In genomic region chrX:20266810-20267598, GRCh38 we compare ENCODE assay signal across 8 cellular contexts. TPM values are rescaled to one million over a fixed set of nuclear protein-coding genes. Genes with fewer than 3 reads are reported as not detected.
DNase-seq lines count a peak whose midpoint lies in the region; ATAC-seq and TF ChIP-seq lines count a peak whose summit lies in the region.

TSS of gene RPS6KA3 (minus strand) at chrX:20266909. CDS start at chrX:20266632, 277 bp downstream.

- no peaks in the 10 kb centered on the region for H3K27me3 Mint-ChIP-seq in activated CD8-positive, alpha-beta memory T cell treated with anti-CD3 and anti-CD28 coated beads, Interleukin-2, amount 10 ng/mL, durations not matched to agents 7 days and 5 days

- H3K9ac ChIP-seq in endocrine pancreas (ENCODE audit: control insufficient read depth, insufficient read depth, low read length): peak within 1 kb of the TSS; percentile 95

- peaks cover 1% of the 10 kb centered on the region for H3K36me3 Mint-ChIP-seq in activated CD8-positive, alpha-beta memory T cell treated with anti-CD3 and anti-CD28 coated beads, Interleukin-2, amount 10 ng/mL, durations not matched to agents 7 days and 5 days

- peak; percentile 60 for DNase-seq in COLO829 (ENCODE audit: low spot score)
- DNase-seq in GM20000 (ENCODE audit: low spot score): peak; percentile 90
- peak; percentile 67 for DNase-seq in HT1080 (ENCODE audit: low read depth)
- DNase-seq in NOMO-1 treated with dmso at 0.1 percent for 144 hours (lab: John Stamatoyannopoulos, UW; ENCODE audit: unreplicated experiment): peak; percentile 70
- peak; percentile 94 for DNase-seq in activated CD8-positive, alpha-beta memory T cell treated with anti-CD3 and anti-CD28 coated beads, Interleukin-2, amount 10 ng/mL, durations not matched to agents 7 days and 5 days
- peak; percentile 97 for DNase-seq in mesenteric fat pad (ENCODE audit: low spot score)
- peak; percentile 75 for DNase-seq in stimulated activated CD8-positive, alpha-beta memory T cell treated with anti-CD3 and anti-CD28 coated beads, Interleukin-15, amount 100 ng/mL, for 1 hour (ENCODE audit: low read depth)

- no peak for TF ChIP-seq CTCF in GM20000 (IDR thresholded peaks at IDR 0.05; ENCODE audit: extremely low read depth, missing control alignments)

- peak within 1 kb of the TSS; percentile 82 for H3K4me3 ChIP-seq in endocrine pancreas (ENCODE audit: control insufficient read depth, insufficient read depth, low read length)

- CTCF ChIA-PET in activated CD8-positive, alpha-beta memory T cell treated with anti-CD3 and anti-CD28 coated beads, Interleukin-2, amount 10 ng/mL, durations not matched to agents 7 days and 5 days (lab: Charles Lee): no interaction called here

- no peaks in the 10 kb centered on the region for H3K36me3 ChIP-seq in endocrine pancreas (ENCODE audit: control insufficient read depth, insufficient read depth, low read length)

- H3K4me3 Mint-ChIP-seq in activated CD8-positive, alpha-beta memory T cell treated with anti-CD3 and anti-CD28 coated beads, Interleukin-2, amount 10 ng/mL, durations not matched to agents 7 days and 5 days: peak within 1 kb of the TSS; percentile 93

- H3K9me3 ChIP-seq in endocrine pancreas (ENCODE audit: control insufficient read depth, low read length): no peaks in the 10 kb centered on the region

- peak; percentile 86 for ATAC-seq in activated CD8-positive, alpha-beta memory T cell treated with anti-CD3 and anti-CD28 coated beads, Interleukin-2, amount 10 ng/mL, durations not matched to agents 7 days and 5 days

- peaks cover 5% of the 10 kb centered on the region for H3K4me1 ChIP-seq in endocrine pancreas (ENCODE audit: control insufficient read depth, insufficient read depth, low read length)

- H3K4me1 Mint-ChIP-seq in activated CD8-positive, alpha-beta memory T cell treated with anti-CD3 and anti-CD28 coated beads, Interleukin-2, amount 10 ng/mL, durations not matched to agents 7 days and 5 days: peaks cover 17% of the 10 kb centered on the region

- peak within 1 kb of the TSS; percentile 90 for H3K27ac Mint-ChIP-seq in activated CD8-positive, alpha-beta memory T cell treated with anti-CD3 and anti-CD28 coated beads, Interleukin-2, amount 10 ng/mL, durations not matched to agents 7 days and 5 days

- H3K27me3 ChIP-seq in endocrine pancreas (ENCODE audit: control insufficient read depth, insufficient read depth, low read length): no peaks in the 10 kb centered on the region

- no peaks in the 10 kb centered on the region for H3K9me3 Mint-ChIP-seq in activated CD8-positive, alpha-beta memory T cell treated with anti-CD3 and anti-CD28 coated beads, Interleukin-2, amount 10 ng/mL, durations not matched to agents 7 days and 5 days (ENCODE audit: low read depth)

RNA-seq across cellular contexts. Expression of gene RPS6KA3, which starts in this region (rescaled TPM):
- total RNA-seq in HT1080 (2014; rRNA removed; shearing (Covaris generic)): 19.6 and 24.4 TPM in 2 replicates
- 23.7 and 29.2 TPM in 2 replicates for polyA plus RNA-seq in HT1080 (2015; cell fraction: cytosol; rRNA removed)
- polyA plus RNA-seq in HT1080 (2015; cell fraction: nucleus; rRNA removed): 22.6 and 23.6 TPM in 2 replicates
- 10 to 100 TPM; 60.5 to 79.9 TPM for total RNA-seq in activated CD8-positive, alpha-beta memory T cell treated with anti-CD3 and anti-CD28 coated beads, Interleukin-2, amount 10 ng/mL, durations not matched to agents 7 days and 5 days
- total RNA-seq in mesenteric fat pad: 38.3 TPM

Comparison
In these comparisons a context has a peak if more than half of its experiments do, and no peak if none do; other contexts are left out.
1. Peak in every context shown above with its lines: DNase-seq, ATAC-seq and H3K4me3 ChIP-seq.